ENCODE assay signal across 15 cellular contexts in genomic region chr20:51258582-51259175, GRCh38.
DNase-seq lines count a peak whose midpoint lies in the region; ATAC-seq and TF ChIP-seq lines count a peak whose summit lies in the region.
"Had no signal": no experiment of that assay in that cellular context is flagged by ENCODE, and none has a peak within 500 bp of the region (broad histone marks: within the 10 kb centered on the region; RNA-seq: fewer than 3 reads in every experiment).

No MANE protein-coding gene starts in this region.

- ATAC-seq in foreskin keratinocyte, result peak; percentile 99
- no peak for ATAC-seq in GM21576 (IDR thresholded peaks at IDR 0.05; ENCODE audit: unreplicated experiment)
- no peak for ATAC-seq in GM18873 (IDR thresholded peaks at IDR 0.05; ENCODE audit: low FRiP score, unreplicated experiment)

- no peaks in the 10 kb centered on the region for H3K27me3 ChIP-seq in foreskin keratinocyte
- H3K27me3 ChIP-seq: ascending aorta, BLaER1 had no signal

- DNase-seq in EL (peak; percentile 43), RPMI7951 (ENCODE audit: low read depth) (peak; percentile 20), foreskin keratinocyte (peak; percentile 93 to 97), retinal pigment epithelial cell (ENCODE audit: low read depth) (peak; percentile 79), HT-29 (ENCODE audit: low spot score) (no peak)
- no peak for DNase-seq in stimulated activated CD8-positive, alpha-beta memory T cell treated with anti-CD3 and anti-CD28 coated beads, Interleukin-4, amount 100 ng/mL, for 48 hours
- DNase-seq: activated CD8-positive, alpha-beta memory T cell treated with anti-CD3 and anti-CD28 coated beads for 24 hours; midbrain; NCI-H1105 had no signal

- H3K4me3 ChIP-seq in retinal pigment epithelial cell (ENCODE audit: low read length), result no peak overlapping the region
- H3K4me3 ChIP-seq: ascending aorta, BLaER1, SJSA1, skin epidermis had no signal

- no peak for TF ChIP-seq CTCF in foreskin keratinocyte (conservative IDR thresholded peaks at IDR 0.05)
- no peak for TF ChIP-seq CTCF in retinal pigment epithelial cell (conservative IDR thresholded peaks at IDR 0.05; ENCODE audit: low read depth, low read length)

- H3K4me1 ChIP-seq in foreskin keratinocyte, result peaks cover 15% of the 10 kb centered on the region
- H3K4me1 ChIP-seq: ascending aorta, SJSA1 had no signal

- peak overlapping the region; percentile 91 for H3K27ac ChIP-seq in foreskin keratinocyte
- H3K27ac ChIP-seq: ascending aorta, BLaER1, SJSA1 had no signal

Comparison
In these comparisons a context has a peak if more than half of its experiments do, and no peak if none do; other contexts are left out.
1. DNase-seq: peak in EL (single experiment), RPMI7951 (single experiment), foreskin keratinocyte (2 of 2) and retinal pigment epithelial cell (single experiment); none in stimulated activated CD8-positive, alpha-beta memory T cell treated with anti-CD3 and anti-CD28 coated beads, Interleukin-4, amount 100 ng/mL, for 48 hours (single experiment) and HT-29 (single experiment).